ENCODE assay signal across 1 cellular context in the genomic region with DNA sequence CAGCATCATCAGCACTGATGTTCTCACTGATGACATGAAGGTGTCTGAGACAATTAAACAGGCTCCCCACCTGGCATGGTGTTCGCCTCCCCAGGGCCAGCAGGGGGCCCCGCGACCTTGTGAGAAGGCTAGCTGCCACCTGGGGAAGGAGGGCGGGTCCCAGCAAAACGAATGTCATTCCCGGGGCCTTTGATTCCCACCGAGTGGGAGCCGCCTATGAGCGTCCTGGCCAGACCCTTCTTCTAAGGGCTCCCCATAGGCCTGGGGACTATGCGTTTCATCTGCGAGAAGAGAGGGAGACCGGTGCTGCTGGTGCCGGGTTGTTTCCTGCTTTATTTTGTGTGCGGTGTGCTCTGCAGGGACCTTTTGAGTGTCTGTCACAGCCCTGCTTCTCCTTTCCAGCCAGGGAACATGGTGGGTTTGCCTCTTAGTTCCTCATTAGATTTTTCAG.
TF ChIP-seq lines count a peak whose summit lies in the region.

No MANE protein-coding gene starts in this region.

TF ChIP-seq in K562, 482 proteins besides CTCF, POLR2A, EP300 and RAD21 (continued from another document):
- TF ChIP-seq, protein P1, sequence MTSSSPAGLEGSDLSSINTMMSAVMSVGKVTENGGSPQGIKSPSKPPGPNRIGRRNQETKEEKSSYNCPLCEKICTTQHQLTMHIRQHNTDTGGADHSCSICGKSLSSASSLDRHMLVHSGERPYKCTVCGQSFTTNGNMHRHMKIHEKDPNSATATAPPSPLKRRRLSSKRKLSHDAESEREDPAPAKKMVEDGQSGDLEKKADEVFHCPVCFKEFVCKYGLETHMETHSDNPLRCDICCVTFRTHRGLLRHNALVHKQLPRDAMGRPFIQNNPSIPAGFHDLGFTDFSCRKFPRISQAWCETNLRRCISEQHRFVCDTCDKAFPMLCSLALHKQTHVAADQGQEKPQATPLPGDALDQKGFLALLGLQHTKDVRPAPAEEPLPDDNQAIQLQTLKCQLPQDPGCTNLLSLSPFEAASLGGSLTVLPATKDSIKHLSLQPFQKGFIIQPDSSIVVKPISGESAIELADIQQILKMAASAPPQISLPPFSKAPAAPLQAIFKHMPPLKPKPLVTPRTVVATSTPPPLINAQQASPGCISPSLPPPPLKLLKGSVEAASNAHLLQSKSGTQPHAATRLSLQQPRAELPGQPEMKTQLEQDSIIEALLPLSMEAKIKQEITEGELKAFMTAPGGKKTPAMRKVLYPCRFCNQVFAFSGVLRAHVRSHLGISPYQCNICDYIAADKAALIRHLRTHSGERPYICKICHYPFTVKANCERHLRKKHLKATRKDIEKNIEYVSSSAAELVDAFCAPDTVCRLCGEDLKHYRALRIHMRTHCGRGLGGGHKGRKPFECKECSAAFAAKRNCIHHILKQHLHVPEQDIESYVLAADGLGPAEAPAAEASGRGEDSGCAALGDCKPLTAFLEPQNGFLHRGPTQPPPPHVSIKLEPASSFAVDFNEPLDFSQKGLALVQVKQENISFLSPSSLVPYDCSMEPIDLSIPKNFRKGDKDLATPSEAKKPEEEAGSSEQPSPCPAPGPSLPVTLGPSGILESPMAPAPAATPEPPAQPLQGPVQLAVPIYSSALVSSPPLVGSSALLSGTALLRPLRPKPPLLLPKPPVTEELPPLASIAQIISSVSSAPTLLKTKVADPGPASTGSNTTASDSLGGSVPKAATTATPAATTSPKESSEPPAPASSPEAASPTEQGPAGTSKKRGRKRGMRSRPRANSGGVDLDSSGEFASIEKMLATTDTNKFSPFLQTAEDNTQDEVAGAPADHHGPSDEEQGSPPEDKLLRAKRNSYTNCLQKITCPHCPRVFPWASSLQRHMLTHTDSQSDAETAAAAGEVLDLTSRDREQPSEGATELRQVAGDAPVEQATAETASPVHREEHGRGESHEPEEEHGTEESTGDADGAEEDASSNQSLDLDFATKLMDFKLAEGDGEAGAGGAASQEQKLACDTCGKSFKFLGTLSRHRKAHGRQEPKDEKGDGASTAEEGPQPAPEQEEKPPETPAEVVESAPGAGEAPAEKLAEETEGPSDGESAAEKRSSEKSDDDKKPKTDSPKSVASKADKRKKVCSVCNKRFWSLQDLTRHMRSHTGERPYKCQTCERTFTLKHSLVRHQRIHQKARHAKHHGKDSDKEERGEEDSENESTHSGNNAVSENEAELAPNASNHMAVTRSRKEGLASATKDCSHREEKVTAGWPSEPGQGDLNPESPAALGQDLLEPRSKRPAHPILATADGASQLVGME (CRISPR knock-in tag; IDR thresholded peaks at IDR 0.05), result no peak
- TF ChIP-seq CAMTA2 (CRISPR knock-in tag; conservative IDR thresholded peaks at IDR 0.05), result no peak
